Comparison of ENCODE assay signal across 18 cellular contexts in genomic region chr3:157868168-157868567, GRCh38.
DNase-seq lines count a peak whose midpoint lies in the region; ATAC-seq and TF ChIP-seq lines count a peak whose summit lies in the region.
"Had no signal": no experiment of that assay in that cellular context is flagged by ENCODE, and none has a peak within 500 bp of the region (broad histone marks: within the 10 kb centered on the region; RNA-seq: fewer than 3 reads in every experiment).

No MANE protein-coding gene starts in this region.

- no peaks in the 10 kb centered on the region for H3K36me3 ChIP-seq in esophagus muscularis mucosa
- no peaks in the 10 kb centered on the region for H3K36me3 ChIP-seq in aorta (ENCODE audit: control insufficient read depth in 1 of 2, insufficient read depth in 2 of 2, low read length in 1 of 2)
- H3K36me3 ChIP-seq: lower lobe of right lung, right lobe of liver had no signal

- ATAC-seq in stimulated activated naive CD8-positive, alpha-beta T cell treated with anti-CD3 and anti-CD28 coated beads, Interleukin-15, amount 100 ng/mL, for 72 hours: peak; percentile 12
- no peak for ATAC-seq in stimulated activated naive CD8-positive, alpha-beta T cell treated with anti-CD3 and anti-CD28 coated beads, Interleukin-15, Interleukin-2, amounts not matched to agents 100 U/mL and 50 U/mL, for 24 hours
- peak; percentile 91 for ATAC-seq in aorta (ENCODE audit: low FRiP score)
- no peak for ATAC-seq in HG03175 (IDR thresholded peaks at IDR 0.05; ENCODE audit: unreplicated experiment)
- ATAC-seq: activated CD8-positive, alpha-beta T cell treated with anti-CD3 and anti-CD28 coated beads for 36 hours had no signal

- H3K4me1 ChIP-seq in esophagus muscularis mucosa (peaks cover 0 to 15% (median 0%) of the 10 kb centered on the region in 4 donors), aorta (ENCODE audit: control insufficient read depth in 1 of 2, insufficient read depth in 2 of 2, low read length in 2 of 2) (peaks cover 3 to 5% of the 10 kb centered on the region in 2 donors)
- H3K4me1 ChIP-seq: lower lobe of right lung, right lobe of liver had no signal

- H3K27me3 ChIP-seq in esophagus muscularis mucosa: no peaks in the 10 kb centered on the region
- H3K27me3 ChIP-seq in aorta (ENCODE audit: control insufficient read depth in 1 of 2, insufficient read depth in 2 of 2, low read length in 1 of 2): no peaks in the 10 kb centered on the region
- H3K27me3 ChIP-seq: right lobe of liver had no signal

- 39% methylated on average over 1 of the region's 1 CpG for WGBS in esophagus muscularis mucosa
- 0 to 4% methylated on average over 1 of the region's 1 CpG for WGBS in aorta, 2 donors

- no peak overlapping the region for H3K27ac Mint-ChIP-seq in stimulated activated naive CD8-positive, alpha-beta T cell treated with anti-CD3 and anti-CD28 coated beads, Interleukin-15, amount 100 ng/mL, for 72 hours
- H3K27ac Mint-ChIP-seq: activated CD8-positive, alpha-beta T cell treated with anti-CD3 and anti-CD28 coated beads for 36 hours; endodermal cell; nephron progenitor cell had no signal

- DNase-seq in stimulated activated naive CD8-positive, alpha-beta T cell treated with anti-CD3 and anti-CD28 coated beads, Interleukin-15, amount 100 ng/mL, for 72 hours: no peak
- no peak for DNase-seq in stimulated activated naive CD8-positive, alpha-beta T cell treated with anti-CD3 and anti-CD28 coated beads, Interleukin-15, Interleukin-2, amounts not matched to agents 100 U/mL and 50 U/mL, for 24 hours
- DNase-seq in esophagus muscularis mucosa (ENCODE audit: extremely low spot score): no peak
- DNase-seq in inferior parietal cortex (ENCODE audit: extremely low spot score): peak; percentile 18
- no peak for DNase-seq in aorta
- no peak for DNase-seq in activated naive CD4-positive, alpha-beta T cell treated with Interleukin-2 at 50 U/mL for 16 hours
- DNase-seq in caudate nucleus (lab: John Stamatoyannopoulos, UW): no peak
- DNase-seq: activated CD8-positive, alpha-beta T cell treated with anti-CD3 and anti-CD28 coated beads for 36 hours; Calu3; endodermal cell; hippocampal formation; lower lobe of right lung; NCI-H2081 treated with DMSO at 0.1 percent for 48 hours; nephron progenitor cell; right lobe of liver; SIG-M5; stimulated activated naive CD4-positive, alpha-beta T cell treated with Interleukin-2 at 50 U/mL for 16 hours had no signal

- intact Hi-C loops in esophagus muscularis mucosa (cut with DNase I) (no loop called here), aorta (cut with DNase I) (no loop called here)

- TF ChIP-seq EP300 in esophagus muscularis mucosa (IDR thresholded peaks at IDR 0.05): no peak

- peaks cover 11% of the 10 kb centered on the region for H3K27me3 Mint-ChIP-seq in stimulated activated naive CD8-positive, alpha-beta T cell treated with anti-CD3 and anti-CD28 coated beads, Interleukin-15, amount 100 ng/mL, for 72 hours
- H3K27me3 Mint-ChIP-seq: activated CD8-positive, alpha-beta T cell treated with anti-CD3 and anti-CD28 coated beads for 36 hours had no signal

- TF ChIP-seq CTCF in esophagus muscularis mucosa (IDR thresholded peaks at IDR 0.05): no peak

- no peaks in the 10 kb centered on the region for H3K9me3 Mint-ChIP-seq in stimulated activated naive CD8-positive, alpha-beta T cell treated with anti-CD3 and anti-CD28 coated beads, Interleukin-15, amount 100 ng/mL, for 72 hours
- H3K9me3 Mint-ChIP-seq: activated CD8-positive, alpha-beta T cell treated with anti-CD3 and anti-CD28 coated beads for 36 hours; endodermal cell; nephron progenitor cell had no signal

- H3K4me3 Mint-ChIP-seq in stimulated activated naive CD8-positive, alpha-beta T cell treated with anti-CD3 and anti-CD28 coated beads, Interleukin-15, amount 100 ng/mL, for 72 hours: no peak overlapping the region
- H3K4me3 Mint-ChIP-seq: activated CD8-positive, alpha-beta T cell treated with anti-CD3 and anti-CD28 coated beads for 36 hours; endodermal cell; nephron progenitor cell had no signal

- TF ChIP-seq POLR2A in esophagus muscularis mucosa (IDR thresholded peaks at IDR 0.05; ENCODE audit: low read depth): no peak

- H3K9me3 ChIP-seq in esophagus muscularis mucosa (no peaks in the 10 kb centered on the region), aorta (ENCODE audit: control insufficient read depth, low read length) (no peaks in the 10 kb centered on the region)
- H3K9me3 ChIP-seq: lower lobe of right lung, right lobe of liver had no signal

- H3K27ac ChIP-seq in esophagus muscularis mucosa (replicated peaks in 1 of 4) (peak overlapping the region; percentile 3 to 45 (median 33)), aorta (ENCODE audit: low read depth in 1 of 2, low read length in 2 of 2) (no peak overlapping the region), caudate nucleus (ENCODE audit: low read depth, low read length) (no peak overlapping the region)
- H3K27ac ChIP-seq: lower lobe of right lung, right lobe of liver had no signal

- H3K4me3 ChIP-seq in esophagus muscularis mucosa (no peak overlapping the region), aorta (ENCODE audit: low read length in 2 of 2) (no peak overlapping the region)
- H3K4me3 ChIP-seq: lower lobe of right lung, right lobe of liver had no signal

- no peaks in the 10 kb centered on the region for H3K4me1 Mint-ChIP-seq in stimulated activated naive CD8-positive, alpha-beta T cell treated with anti-CD3 and anti-CD28 coated beads, Interleukin-15, amount 100 ng/mL, for 72 hours
- H3K4me1 Mint-ChIP-seq: nephron progenitor cell had no signal

Comparison
In these comparisons a context has a peak if more than half of its experiments do, and no peak if none do; other contexts are left out.
1. ATAC-seq: peak in stimulated activated naive CD8-positive, alpha-beta T cell treated with anti-CD3 and anti-CD28 coated beads, Interleukin-15, amount 100 ng/mL, for 72 hours (single experiment) and aorta (single experiment); none in stimulated activated naive CD8-positive, alpha-beta T cell treated with anti-CD3 and anti-CD28 coated beads, Interleukin-15, Interleukin-2, amounts not matched to agents 100 U/mL and 50 U/mL, for 24 hours (single experiment) and HG03175 (single experiment).
2. H3K27ac ChIP-seq: peak in esophagus muscularis mucosa (4 of 4); none in aorta (0 of 2) and caudate nucleus (single experiment).